29 cellular contexts compared by ENCODE assay signal in genomic region chr17:38848557-38848891, GRCh38. TPM values are rescaled to one million over a fixed set of nuclear protein-coding genes. Genes with fewer than 3 reads are reported as not detected.
DNase-seq lines count a peak whose midpoint lies in the region; ATAC-seq and TF ChIP-seq lines count a peak whose summit lies in the region.
"Had no signal": no experiment of that assay in that cellular context is flagged by ENCODE, and none has a peak within 500 bp of the region (broad histone marks: within the 10 kb centered on the region; RNA-seq: fewer than 3 reads in every experiment).

No MANE protein-coding gene starts in this region.

- ATAC-seq in GM21381 (IDR thresholded peaks at IDR 0.05; ENCODE audit: unreplicated experiment) (no peak), lower lobe of right lung (no peak)
- ATAC-seq: CD8-positive, alpha-beta T cell; esophagus mucosa; left lobe of liver; stimulated activated memory B cell treated with anti-CD40 and anti-IgM and Interleukin-4, amounts not matched to agents 10 μg/mL and 1 μg/mL and 100 μg/mL, for 72 hours had no signal

- no peaks in the 10 kb centered on the region for H3K27me3 ChIP-seq in cardiac muscle cell
- H3K27me3 ChIP-seq in left ventricle myocardium inferior (ENCODE audit: low read depth) = no peaks in the 10 kb centered on the region
- H3K27me3 ChIP-seq in lower lobe of right lung (ENCODE audit: low read depth) = no peaks in the 10 kb centered on the region
- H3K27me3 ChIP-seq: BE2C, ovary, Peyer's patch, transverse colon had no signal

- H3K9me3 Mint-ChIP-seq in neural crest cell = no peaks in the 10 kb centered on the region
- H3K9me3 Mint-ChIP-seq: CD8-positive, alpha-beta T cell; dendritic cell treated with granulocyte-macrophage colony-stimulating factor and Interleukin-4, amounts not matched to agents 40 ng/mL and 50 ng/mL, for 4 days; stimulated activated memory B cell treated with anti-CD40 and anti-IgM and Interleukin-4, amounts not matched to agents 10 μg/mL and 1 μg/mL and 100 μg/mL, for 72 hours had no signal

- no peaks in the 10 kb centered on the region for H3K27me3 Mint-ChIP-seq in neural crest cell (ENCODE audit: low read depth)
- H3K27me3 Mint-ChIP-seq: dendritic cell treated with granulocyte-macrophage colony-stimulating factor and Interleukin-4, amounts not matched to agents 40 ng/mL and 50 ng/mL, for 4 days; stimulated activated memory B cell treated with anti-CD40 and anti-IgM and Interleukin-4, amounts not matched to agents 10 μg/mL and 1 μg/mL and 100 μg/mL, for 72 hours had no signal

- H3K4me3 ChIP-seq in cardiac muscle cell = no peak overlapping the region
- no peak overlapping the region for H3K4me3 ChIP-seq in left ventricle myocardium inferior
- H3K4me3 ChIP-seq in lower lobe of right lung = no peak overlapping the region
- H3K4me3 ChIP-seq: ovary, Peyer's patch, transverse colon had no signal

- TF ChIP-seq CTCF in cardiac muscle cell (IDR thresholded peaks at IDR 0.05; ENCODE audit: low read depth, low read length) (no peak), left ventricle myocardium inferior (IDR thresholded peaks at IDR 0.05; ENCODE audit: borderline replicate concordance) (no peak), RWPE1 (conservative IDR thresholded peaks at IDR 0.05; ENCODE audit: low read depth) (no peak), neural crest cell (conservative IDR thresholded peaks at IDR 0.05) (no peak), lower lobe of right lung (IDR thresholded peaks at IDR 0.05) (no peak)

- POLR2A ChIA-PET in RWPE1 (lab: Yijun Ruan, JAX; ENCODE audit: low non-redundant PET) = interaction anchor here (0.5 to 0.6 kb wide), 3 partner anchors 21 to 235 kb away, joined by 3 to 5 read pairs (median 3); partner anchors contain the start of gene LASP1

- H3K9me3 ChIP-seq in cardiac muscle cell (ENCODE audit: low read depth) (no peaks in the 10 kb centered on the region), left ventricle myocardium inferior (replicated peaks) (no peaks in the 10 kb centered on the region), lower lobe of right lung (no peaks in the 10 kb centered on the region)
- H3K9me3 ChIP-seq: BE2C, ovary, Peyer's patch, transverse colon had no signal

- H3K4me3 Mint-ChIP-seq in neural crest cell = peak overlapping the region; percentile 71
- H3K4me3 Mint-ChIP-seq: CD8-positive, alpha-beta T cell; dendritic cell treated with granulocyte-macrophage colony-stimulating factor and Interleukin-4, amounts not matched to agents 40 ng/mL and 50 ng/mL, for 4 days; stimulated activated memory B cell treated with anti-CD40 and anti-IgM and Interleukin-4, amounts not matched to agents 10 μg/mL and 1 μg/mL and 100 μg/mL, for 72 hours had no signal

- peaks cover 14% of the 10 kb centered on the region for H3K4me1 ChIP-seq in cardiac muscle cell (ENCODE audit: low read depth)
- peaks cover 28% of the 10 kb centered on the region for H3K4me1 ChIP-seq in left ventricle myocardium inferior
- H3K4me1 ChIP-seq in lower lobe of right lung = peaks cover 24% of the 10 kb centered on the region
- H3K4me1 ChIP-seq: BE2C had no signal

- H3K36me3 Mint-ChIP-seq in neural crest cell (ENCODE audit: low read depth) = peaks cover 37% of the 10 kb centered on the region

- H3K27ac ChIP-seq in cardiac muscle cell = peak overlapping the region; percentile 29
- H3K27ac ChIP-seq in left ventricle myocardium inferior (replicated peaks) = no peak overlapping the region
- H3K27ac ChIP-seq in RWPE1 = peak overlapping the region; percentile 49
- no peak overlapping the region for H3K27ac ChIP-seq in lower lobe of right lung
- H3K27ac ChIP-seq: ovary, Peyer's patch, transverse colon had no signal

- peaks cover 34% of the 10 kb centered on the region for H3K4me1 Mint-ChIP-seq in neural crest cell

- intact Hi-C loops in left ventricle myocardium inferior (cut with micrococcal nuclease) = no loop called here
- intact Hi-C loops in lower lobe of right lung (cut with DNase I) = no loop called here

- H3K36me3 ChIP-seq in cardiac muscle cell (peaks cover 56% of the 10 kb centered on the region), left ventricle myocardium inferior (peaks cover 62% of the 10 kb centered on the region), lower lobe of right lung (peaks cover 61% of the 10 kb centered on the region)
- H3K36me3 ChIP-seq: ovary had no signal

- DNase-seq in cardiac muscle cell (ENCODE audit: low read depth in 1 of 2, low spot score in 1 of 2) (no peak), left ventricle myocardium inferior (no peak), RWPE1 (ENCODE audit: low spot score) (no peak), neural crest cell (ENCODE audit: low read depth, low spot score) (no peak), lower lobe of right lung (no peak)
- DNase-seq: ACHN; activated CD4-positive, alpha-beta T cell treated with anti-CD3 and anti-CD28 coated beads for 4 hours; activated effector memory CD4-positive, alpha-beta T cell treated with anti-CD3 and anti-CD28 coated beads, Interleukin-2, amount 50 U/mL, for 16 hours; activated T-cell treated with anti-CD3 and anti-CD28 coated beads for 4 hours; BE2C; CD8-positive, alpha-beta T cell; glutamatergic neuron; HCEC 1CT; KBM-7; mesenchymal stem cell; NCI-H1092 treated with DMSO at 0.1 percent for 48 hours; NCI-H1694 treated with DMSO at 0.1 percent for 48 hours; NCI-H446; NCI-H748 treated with DMSO at 0.1 percent for 48 hours; ovary; Peyer's patch; SHP77 treated with DMSO at 0.1 percent for 48 hours; T-helper 9 cell; transverse colon had no signal

- CTCF ChIA-PET in RWPE1 (lab: Yijun Ruan, JAX) = no interaction called here

- no peak overlapping the region for H3K27ac Mint-ChIP-seq in neural crest cell (ENCODE audit: unreplicated experiment)
- H3K27ac Mint-ChIP-seq: CD8-positive, alpha-beta T cell; dendritic cell treated with granulocyte-macrophage colony-stimulating factor and Interleukin-4, amounts not matched to agents 40 ng/mL and 50 ng/mL, for 4 days; stimulated activated memory B cell treated with anti-CD40 and anti-IgM and Interleukin-4, amounts not matched to agents 10 μg/mL and 1 μg/mL and 100 μg/mL, for 72 hours had no signal

RNA-seq across cellular contexts. Expression of gene RPL23, which starts 5.0 kb away (rescaled TPM):
- total RNA-seq in cardiac muscle cell (2,451 and 2,692 TPM in 2 replicates), left ventricle myocardium inferior (760 TPM), neural crest cell (1,802 and 1,851 TPM in 2 replicates), lower lobe of right lung (1,156 TPM)
- polyA plus RNA-seq in cardiac muscle cell = 567 and 626 TPM in 2 replicates

RNA-seq across cellular contexts. Expression of gene LASP1, which starts 21.3 kb away (rescaled TPM):
- total RNA-seq in cardiac muscle cell = 46.0 and 51.2 TPM in 2 replicates
- 28.1 and 38.0 TPM in 2 replicates for polyA plus RNA-seq in cardiac muscle cell
- total RNA-seq in left ventricle myocardium inferior = 29.4 TPM
- 87.4 and 94.3 TPM in 2 replicates for total RNA-seq in neural crest cell
- 158 TPM for total RNA-seq in lower lobe of right lung

RNA-seq across cellular contexts. Expression of gene CWC25, which starts 23.4 kb away (rescaled TPM):
- total RNA-seq in cardiac muscle cell (6.4 and 14.6 TPM in 2 replicates), left ventricle myocardium inferior (8.7 TPM), neural crest cell (18.9 and 19.3 TPM in 2 replicates), lower lobe of right lung (22.3 TPM)
- polyA plus RNA-seq in cardiac muscle cell = 9.4 and 19.9 TPM in 2 replicates

RNA-seq across cellular contexts. Expression of gene PIP4K2B, which starts 49.2 kb away (rescaled TPM):
- total RNA-seq in cardiac muscle cell (98.7 and 116 TPM in 2 replicates), left ventricle myocardium inferior (42.7 TPM), neural crest cell (95.3 and 105 TPM in 2 replicates), lower lobe of right lung (44.8 TPM)
- polyA plus RNA-seq in cardiac muscle cell = 17.4 and 23.3 TPM in 2 replicates

Comparison
In these comparisons a context has a peak if more than half of its experiments do, and no peak if none do; other contexts are left out.
1. H3K27ac ChIP-seq: peak in cardiac muscle cell (single experiment) and RWPE1 (single experiment); none in left ventricle myocardium inferior (single experiment) and lower lobe of right lung (single experiment).